ENCODE assay signal across 8 cellular contexts in the genomic region with DNA sequence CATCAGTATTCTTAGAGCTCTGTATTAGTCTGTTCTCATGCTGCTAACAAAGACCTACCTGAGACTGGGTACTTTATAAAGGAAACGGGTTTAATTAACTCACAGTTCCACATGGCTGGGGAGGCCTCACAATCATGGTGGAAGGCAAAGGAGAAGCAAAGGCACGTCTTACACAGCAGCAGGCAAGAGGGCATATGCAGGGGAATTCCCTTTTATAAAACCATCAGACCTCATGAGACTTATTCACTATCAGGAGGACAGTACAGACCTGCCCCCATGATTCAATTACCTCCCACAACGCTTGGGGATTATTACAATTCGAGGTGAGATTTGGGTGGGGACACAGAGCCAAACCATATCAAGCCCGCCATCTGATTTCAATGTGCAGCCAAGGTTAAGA. TPM values are rescaled to one million over a fixed set of nuclear protein-coding genes. Genes with fewer than 3 reads are reported as not detected.
"Had no signal": no experiment of that assay in that cellular context is flagged by ENCODE, and none has a peak within 500 bp of the region (broad histone marks: within the 10 kb centered on the region; RNA-seq: fewer than 3 reads in every experiment).

No MANE protein-coding gene starts in this region.

RNA-seq across cellular contexts. Expression of gene VSIG4, which starts 17.1 kb away (rescaled TPM):
- total RNA-seq: OCI-LY7, PC-3, PC-9, RPMI7951, SJCRH30, SJSA1, SK-MEL-5 had no signal
- polyA plus RNA-seq: SK-N-SH had no signal
